ENCODE assay signal across 8 cellular contexts in genomic region chr1:966135-966602, GRCh38. TPM values are rescaled to one million over a fixed set of nuclear protein-coding genes. Genes with fewer than 3 reads are reported as not detected.
DNase-seq lines count a peak whose midpoint lies in the region; ATAC-seq and TF ChIP-seq lines count a peak whose summit lies in the region.

TSS of gene PLEKHN1 (plus strand) at chr1:966482. CDS start at chr1:966532, 50 bp downstream.

- in situ Hi-C loops in brain microvascular endothelial cell (cut with HindIII; ENCODE audit: low pct_ligation_motif_present, low sequenced_read_pairs): no loop called here

- H3K27ac ChIP-seq in BLaER1 treated with 17β-estradiol and CSF1 and Interleukin-3, amounts not matched to agents 10 nM and 100 nM: peak within 1 kb of the TSS in 8 of 11 experiments; percentile 21 to 75 (median 44); a peak in 12 of 22 replicates
- H3K27ac ChIP-seq in brain microvascular endothelial cell (peak within 1 kb of the TSS; percentile 70), liver (ENCODE audit: low read depth in 1 of 2, low read length in 2 of 2) (peak within 1 kb of the TSS; percentile 28 to 66), upper lobe of right lung (peak within 1 kb of the TSS; percentile 78)

- H3K4me3 ChIP-seq in BLaER1 treated with 17β-estradiol and CSF1 and Interleukin-3, amounts not matched to agents 10 nM and 100 nM: peak within 1 kb of the TSS; percentile 52 to 73 (median 62)
- H3K4me3 ChIP-seq in NB4 (ENCODE audit: low read depth, low read length): peak within 1 kb of the TSS; percentile 42
- peak within 1 kb of the TSS; percentile 63 for H3K4me3 ChIP-seq in brain microvascular endothelial cell (ENCODE audit: low read depth, low read length)
- H3K4me3 ChIP-seq in liver (ENCODE audit: low read depth in 1 of 3, low read length in 3 of 3): peak within 1 kb of the TSS; percentile 11 to 70 (median 68)
- peak within 1 kb of the TSS; percentile 83 for H3K4me3 ChIP-seq in upper lobe of right lung

- intact Hi-C loops in upper lobe of right lung (cut with DNase I): loop anchor here (10.0 kb wide), 1 partner anchor 61 kb away; no protein-coding TSS in a partner anchor

- ATAC-seq in GM21381 (IDR thresholded peaks at IDR 0.05; ENCODE audit: unreplicated experiment): peak; percentile 18
- ATAC-seq in upper lobe of right lung: peak; percentile 80
- no peak for ATAC-seq in HG02763 (IDR thresholded peaks at IDR 0.05; ENCODE audit: unreplicated experiment)

- H4K20me1 ChIP-seq in BLaER1 treated with 17β-estradiol and CSF1 and Interleukin-3, amounts not matched to agents 10 nM and 100 nM: peaks cover 0 to 55% (median 18%) of the 10 kb centered on the region in 11 experiments; a peak in 17 of 22 replicates

- no peak for TF ChIP-seq POLR2A in NB4 (IDR thresholded peaks at IDR 0.05; ENCODE audit: extremely low read depth, insufficient read length)

- DNase-seq in NB4 (ENCODE audit: low read depth) (peak; percentile 63), brain microvascular endothelial cell (peak; percentile 55), upper lobe of right lung (no peak)
- no peak for DNase-seq in stimulated activated CD4-positive, alpha-beta T cell treated with anti-CD3 and anti-CD28 coated beads, Interleukin-4, amount 100 ng/mL, for 24 hours

- no peaks in the 10 kb centered on the region for H3K9me3 ChIP-seq in BLaER1 treated with 17β-estradiol and CSF1 and Interleukin-3, amounts not matched to agents 10 nM and 100 nM (replicated peaks in 1 of 11)
- H3K9me3 ChIP-seq in liver (ENCODE audit: control insufficient read depth in 4 of 4, low read length in 3 of 4) (no peaks in the 10 kb centered on the region), upper lobe of right lung (no peaks in the 10 kb centered on the region)

- 17% methylated on average over 24 of the region's 24 CpGs for WGBS in liver

- H3K9ac ChIP-seq in BLaER1 treated with 17β-estradiol and CSF1 and Interleukin-3, amounts not matched to agents 10 nM and 100 nM: peak within 1 kb of the TSS; percentile 45 to 76 (median 69)
- peak within 1 kb of the TSS in 1 of 2 donors; percentile 41 for H3K9ac ChIP-seq in liver (ENCODE audit: low read depth in 1 of 2, low read length in 2 of 2)

- H3K36me3 ChIP-seq in BLaER1 treated with 17β-estradiol and CSF1 and Interleukin-3, amounts not matched to agents 10 nM and 100 nM: peaks cover 11 to 31% (median 22%) of the 10 kb centered on the region in 11 experiments
- H3K36me3 ChIP-seq in brain microvascular endothelial cell (replicated peaks) (peaks cover 16% of the 10 kb centered on the region), liver (ENCODE audit: control insufficient read depth in 4 of 4, insufficient read depth in 3 of 4, low read depth in 1 of 4, low read length in 3 of 4) (peaks cover 0 to 6% (median 0%) of the 10 kb centered on the region in 4 donors), upper lobe of right lung (no peaks in the 10 kb centered on the region)

- H3K27me3 ChIP-seq in BLaER1 treated with 17β-estradiol and CSF1 and Interleukin-3, amounts not matched to agents 10 nM and 100 nM: peaks cover 7 to 37% (median 21%) of the 10 kb centered on the region in 11 experiments
- H3K27me3 ChIP-seq in brain microvascular endothelial cell (replicated peaks) (peaks cover 4% of the 10 kb centered on the region), liver (ENCODE audit: control insufficient read depth in 4 of 4, insufficient read depth in 4 of 4, low read length in 3 of 4) (peaks cover 0 to 7% (median 1%) of the 10 kb centered on the region in 4 donors), upper lobe of right lung (peaks cover 12% of the 10 kb centered on the region)

- no peak for TF ChIP-seq RAD21 in liver (IDR thresholded peaks at IDR 0.05)

- H3K4me1 ChIP-seq in BLaER1 treated with 17β-estradiol and CSF1 and Interleukin-3, amounts not matched to agents 10 nM and 100 nM: peaks cover 24 to 36% (median 28%) of the 10 kb centered on the region in 10 experiments
- H3K4me1 ChIP-seq in liver (ENCODE audit: control insufficient read depth in 4 of 4, insufficient read depth in 4 of 4, low read length in 3 of 4): peaks cover 3 to 19% (median 13%) of the 10 kb centered on the region in 4 donors
- H3K4me1 ChIP-seq in upper lobe of right lung: peaks cover 16% of the 10 kb centered on the region

- peak within 1 kb of the TSS; percentile 87 to 100 (median 98) for H3K4me2 ChIP-seq in BLaER1 treated with 17β-estradiol and CSF1 and Interleukin-3, amounts not matched to agents 10 nM and 100 nM

- no peak for TF ChIP-seq CTCF in NB4 (IDR thresholded peaks at IDR 0.05; ENCODE audit: low read depth, low read length)
- no peak for TF ChIP-seq CTCF in brain microvascular endothelial cell (IDR thresholded peaks at IDR 0.05; ENCODE audit: low read depth, low read length, missing control alignments)
- TF ChIP-seq CTCF in liver (IDR thresholded peaks at IDR 0.05; ENCODE audit: low read depth, low read length, missing input control): no peak
- no peak for TF ChIP-seq CTCF in upper lobe of right lung (IDR thresholded peaks at IDR 0.05)

TF ChIP-seq in liver, 16 proteins besides CTCF, POLR2A, EP300 and RAD21:
- TF ChIP-seq ATF3 (IDR thresholded peaks at IDR 0.05): no peak
- no peak for TF ChIP-seq GABPA (IDR thresholded peaks at IDR 0.05 in 1 of 2, conservative IDR thresholded peaks at IDR 0.05 in 1 of 2)
- no peak for TF ChIP-seq HNF4A (conservative IDR thresholded peaks at IDR 0.05)
- TF ChIP-seq, protein P1, sequence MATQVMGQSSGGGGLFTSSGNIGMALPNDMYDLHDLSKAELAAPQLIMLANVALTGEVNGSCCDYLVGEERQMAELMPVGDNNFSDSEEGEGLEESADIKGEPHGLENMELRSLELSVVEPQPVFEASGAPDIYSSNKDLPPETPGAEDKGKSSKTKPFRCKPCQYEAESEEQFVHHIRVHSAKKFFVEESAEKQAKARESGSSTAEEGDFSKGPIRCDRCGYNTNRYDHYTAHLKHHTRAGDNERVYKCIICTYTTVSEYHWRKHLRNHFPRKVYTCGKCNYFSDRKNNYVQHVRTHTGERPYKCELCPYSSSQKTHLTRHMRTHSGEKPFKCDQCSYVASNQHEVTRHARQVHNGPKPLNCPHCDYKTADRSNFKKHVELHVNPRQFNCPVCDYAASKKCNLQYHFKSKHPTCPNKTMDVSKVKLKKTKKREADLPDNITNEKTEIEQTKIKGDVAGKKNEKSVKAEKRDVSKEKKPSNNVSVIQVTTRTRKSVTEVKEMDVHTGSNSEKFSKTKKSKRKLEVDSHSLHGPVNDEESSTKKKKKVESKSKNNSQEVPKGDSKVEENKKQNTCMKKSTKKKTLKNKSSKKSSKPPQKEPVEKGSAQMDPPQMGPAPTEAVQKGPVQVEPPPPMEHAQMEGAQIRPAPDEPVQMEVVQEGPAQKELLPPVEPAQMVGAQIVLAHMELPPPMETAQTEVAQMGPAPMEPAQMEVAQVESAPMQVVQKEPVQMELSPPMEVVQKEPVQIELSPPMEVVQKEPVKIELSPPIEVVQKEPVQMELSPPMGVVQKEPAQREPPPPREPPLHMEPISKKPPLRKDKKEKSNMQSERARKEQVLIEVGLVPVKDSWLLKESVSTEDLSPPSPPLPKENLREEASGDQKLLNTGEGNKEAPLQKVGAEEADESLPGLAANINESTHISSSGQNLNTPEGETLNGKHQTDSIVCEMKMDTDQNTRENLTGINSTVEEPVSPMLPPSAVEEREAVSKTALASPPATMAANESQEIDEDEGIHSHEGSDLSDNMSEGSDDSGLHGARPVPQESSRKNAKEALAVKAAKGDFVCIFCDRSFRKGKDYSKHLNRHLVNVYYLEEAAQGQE (IDR thresholded peaks at IDR 0.05): no peak
- no peak for TF ChIP-seq RXRA (IDR thresholded peaks at IDR 0.05)
- TF ChIP-seq HNF4G (IDR thresholded peaks at IDR 0.05): no peak
- TF ChIP-seq TAF1 (conservative IDR thresholded peaks at IDR 0.05): no peak
- no peak for TF ChIP-seq JUND (IDR thresholded peaks at IDR 0.05)
- TF ChIP-seq, protein P2, sequence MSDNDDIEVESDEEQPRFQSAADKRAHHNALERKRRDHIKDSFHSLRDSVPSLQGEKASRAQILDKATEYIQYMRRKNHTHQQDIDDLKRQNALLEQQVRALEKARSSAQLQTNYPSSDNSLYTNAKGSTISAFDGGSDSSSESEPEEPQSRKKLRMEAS (IDR thresholded peaks at IDR 0.05): no peak
- no peak for TF ChIP-seq NR2F2 (IDR thresholded peaks at IDR 0.05)
- TF ChIP-seq FOXA1 (IDR thresholded peaks at IDR 0.05): no peak
- TF ChIP-seq YY1 (IDR thresholded peaks at IDR 0.05): no peak
- no peak for TF ChIP-seq EGR1 (IDR thresholded peaks at IDR 0.05; ENCODE audit: low read depth in 2 of 2)

RNA-seq across cellular contexts. Expression of gene PLEKHN1, which starts in this region (rescaled TPM):
- under 1 TPM in 1 of 2 donors, not detected in 1; 0.17 TPM for total RNA-seq in liver
- polyA plus RNA-seq in liver: under 1 TPM in 1 of 2 donors, not detected in 1; 0.18 TPM
- total RNA-seq in upper lobe of right lung: 2.1 TPM

Comparison
In these comparisons a context has a peak if more than half of its experiments do, and no peak if none do; other contexts are left out.
1. DNase-seq: peak in NB4 (single experiment) and brain microvascular endothelial cell (single experiment); none in upper lobe of right lung (single experiment) and stimulated activated CD4-positive, alpha-beta T cell treated with anti-CD3 and anti-CD28 coated beads, Interleukin-4, amount 100 ng/mL, for 24 hours (single experiment).
2. Peak in every context shown above with its lines, with median percentiles within 50 percentile points of each other: H3K27ac ChIP-seq and H3K4me3 ChIP-seq.